ENCODE assay signal across 2 cellular contexts in genomic region chr3:4627651-4628375, GRCh38.
TF ChIP-seq lines count a peak whose summit lies in the region.

No MANE protein-coding gene starts in this region.

TF ChIP-seq in IMR-90, 13 proteins besides CTCF, POLR2A, EP300 and RAD21:
- no peak for TF ChIP-seq ELK1 (IDR thresholded peaks at IDR 0.05; ENCODE audit: borderline replicate concordance, low read depth, low read length)
- TF ChIP-seq MAFK (IDR thresholded peaks at IDR 0.05; ENCODE audit: low read depth, low read length) = no peak
- no peak for TF ChIP-seq BHLHE40 (IDR thresholded peaks at IDR 0.05; ENCODE audit: low read depth, low read length)
- no peak for TF ChIP-seq FOS (IDR thresholded peaks at IDR 0.05; ENCODE audit: low read depth, low read length)
- no peak for TF ChIP-seq NFE2L2 (IDR thresholded peaks at IDR 0.05; ENCODE audit: low read depth, low read length)

TF ChIP-seq in GM12878, 131 proteins besides CTCF, POLR2A, EP300 and RAD21:
- no peak for TF ChIP-seq CREB1 (IDR thresholded peaks at IDR 0.05; ENCODE audit: low read depth)
- no peak for TF ChIP-seq ZBTB11 (CRISPR knock-in tag; IDR thresholded peaks at IDR 0.05)
- TF ChIP-seq TBL1XR1 (IDR thresholded peaks at IDR 0.05; ENCODE audit: low read depth, low read length) = no peak
- TF ChIP-seq MXI1 (IDR thresholded peaks at IDR 0.05; ENCODE audit: low read depth, low read length) = no peak
- no peak for TF ChIP-seq SMARCA5 (IDR thresholded peaks at IDR 0.05)
- TF ChIP-seq EGR1 (IDR thresholded peaks at IDR 0.05; ENCODE audit: borderline replicate concordance in 1 of 2, low read depth in 2 of 2, low read length in 2 of 2) = no peak
- TF ChIP-seq, protein P1, sequence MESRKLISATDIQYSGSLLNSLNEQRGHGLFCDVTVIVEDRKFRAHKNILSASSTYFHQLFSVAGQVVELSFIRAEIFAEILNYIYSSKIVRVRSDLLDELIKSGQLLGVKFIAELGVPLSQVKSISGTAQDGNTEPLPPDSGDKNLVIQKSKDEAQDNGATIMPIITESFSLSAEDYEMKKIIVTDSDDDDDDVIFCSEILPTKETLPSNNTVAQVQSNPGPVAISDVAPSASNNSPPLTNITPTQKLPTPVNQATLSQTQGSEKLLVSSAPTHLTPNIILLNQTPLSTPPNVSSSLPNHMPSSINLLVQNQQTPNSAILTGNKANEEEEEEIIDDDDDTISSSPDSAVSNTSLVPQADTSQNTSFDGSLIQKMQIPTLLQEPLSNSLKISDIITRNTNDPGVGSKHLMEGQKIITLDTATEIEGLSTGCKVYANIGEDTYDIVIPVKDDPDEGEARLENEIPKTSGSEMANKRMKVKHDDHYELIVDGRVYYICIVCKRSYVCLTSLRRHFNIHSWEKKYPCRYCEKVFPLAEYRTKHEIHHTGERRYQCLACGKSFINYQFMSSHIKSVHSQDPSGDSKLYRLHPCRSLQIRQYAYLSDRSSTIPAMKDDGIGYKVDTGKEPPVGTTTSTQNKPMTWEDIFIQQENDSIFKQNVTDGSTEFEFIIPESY (IDR thresholded peaks at IDR 0.05) = no peak
- no peak for TF ChIP-seq PAX8 (IDR thresholded peaks at IDR 0.05)
- TF ChIP-seq FOXM1 (IDR thresholded peaks at IDR 0.05; ENCODE audit: low read depth, low read length) = no peak
- no peak for TF ChIP-seq NR2F1 (conservative IDR thresholded peaks at IDR 0.05)
- TF ChIP-seq, protein P2, sequence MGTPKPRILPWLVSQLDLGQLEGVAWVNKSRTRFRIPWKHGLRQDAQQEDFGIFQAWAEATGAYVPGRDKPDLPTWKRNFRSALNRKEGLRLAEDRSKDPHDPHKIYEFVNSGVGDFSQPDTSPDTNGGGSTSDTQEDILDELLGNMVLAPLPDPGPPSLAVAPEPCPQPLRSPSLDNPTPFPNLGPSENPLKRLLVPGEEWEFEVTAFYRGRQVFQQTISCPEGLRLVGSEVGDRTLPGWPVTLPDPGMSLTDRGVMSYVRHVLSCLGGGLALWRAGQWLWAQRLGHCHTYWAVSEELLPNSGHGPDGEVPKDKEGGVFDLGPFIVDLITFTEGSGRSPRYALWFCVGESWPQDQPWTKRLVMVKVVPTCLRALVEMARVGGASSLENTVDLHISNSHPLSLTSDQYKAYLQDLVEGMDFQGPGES (IDR thresholded peaks at IDR 0.05) = no peak
- no peak for TF ChIP-seq CBX5 (IDR thresholded peaks at IDR 0.05; ENCODE audit: low read depth)
- TF ChIP-seq ATF7 (IDR thresholded peaks at IDR 0.05; ENCODE audit: low read depth) = no peak
- TF ChIP-seq SMAD5 (IDR thresholded peaks at IDR 0.05; ENCODE audit: low read depth) = no peak
- TF ChIP-seq SREBF1 (IDR thresholded peaks at IDR 0.05; ENCODE audit: low read length) = no peak
- TF ChIP-seq RELB (IDR thresholded peaks at IDR 0.05; ENCODE audit: low read depth) = no peak
